In the genomic region with DNA sequence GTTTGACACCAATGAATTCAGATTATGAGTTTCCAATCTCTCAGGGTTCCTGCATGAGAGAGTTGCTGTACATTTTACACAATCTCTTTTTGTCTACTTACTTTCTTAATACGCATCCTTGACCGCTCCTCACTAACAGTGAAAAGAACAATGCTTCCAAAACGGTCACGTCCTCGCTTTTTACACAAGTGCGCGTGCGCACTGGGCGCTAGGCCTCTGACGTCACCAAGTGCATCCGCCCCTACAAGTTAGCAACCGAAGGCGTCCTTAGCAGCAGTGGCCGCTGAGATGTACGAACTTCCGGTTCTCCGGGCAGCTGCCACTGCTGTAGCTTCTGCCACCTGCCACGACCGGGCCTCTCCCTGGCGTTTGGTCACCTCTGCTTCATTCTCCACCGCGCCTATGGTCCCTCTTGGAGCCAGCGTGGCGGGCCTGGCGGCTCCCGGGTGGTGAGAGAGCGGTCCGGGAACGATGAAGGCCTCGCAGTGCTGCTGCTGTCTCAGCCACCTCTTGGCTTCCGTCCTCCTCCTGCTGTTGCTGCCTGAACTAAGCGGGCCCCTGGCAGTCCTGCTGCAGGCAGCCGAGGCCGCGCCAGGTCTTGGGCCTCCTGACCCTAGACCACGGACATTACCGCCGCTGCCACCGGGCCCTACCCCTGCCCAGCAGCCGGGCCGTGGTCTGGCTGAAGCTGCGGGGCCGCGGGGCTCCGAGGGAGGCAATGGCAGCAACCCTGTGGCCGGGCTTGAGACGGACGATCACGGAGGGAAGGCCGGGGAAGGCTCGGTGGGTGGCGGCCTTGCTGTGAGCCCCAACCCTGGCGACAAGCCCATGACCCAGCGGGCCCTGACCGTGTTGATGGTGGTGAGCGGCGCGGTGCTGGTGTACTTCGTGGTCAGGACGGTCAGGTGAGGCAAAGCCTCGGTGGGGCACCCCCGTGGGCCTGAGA, we compare ENCODE assay signal across 1 cellular context.
TF ChIP-seq lines count a peak whose summit lies in the region.

A gene (plus strand): TSS at position 315 of the 946 bp plus-strand sequence. CDS start 157 bp downstream, at position 472.

TF ChIP-seq in HEK293, 187 proteins besides CTCF, POLR2A, EP300 and RAD21 (continued from another document):
- TF ChIP-seq, protein P1, sequence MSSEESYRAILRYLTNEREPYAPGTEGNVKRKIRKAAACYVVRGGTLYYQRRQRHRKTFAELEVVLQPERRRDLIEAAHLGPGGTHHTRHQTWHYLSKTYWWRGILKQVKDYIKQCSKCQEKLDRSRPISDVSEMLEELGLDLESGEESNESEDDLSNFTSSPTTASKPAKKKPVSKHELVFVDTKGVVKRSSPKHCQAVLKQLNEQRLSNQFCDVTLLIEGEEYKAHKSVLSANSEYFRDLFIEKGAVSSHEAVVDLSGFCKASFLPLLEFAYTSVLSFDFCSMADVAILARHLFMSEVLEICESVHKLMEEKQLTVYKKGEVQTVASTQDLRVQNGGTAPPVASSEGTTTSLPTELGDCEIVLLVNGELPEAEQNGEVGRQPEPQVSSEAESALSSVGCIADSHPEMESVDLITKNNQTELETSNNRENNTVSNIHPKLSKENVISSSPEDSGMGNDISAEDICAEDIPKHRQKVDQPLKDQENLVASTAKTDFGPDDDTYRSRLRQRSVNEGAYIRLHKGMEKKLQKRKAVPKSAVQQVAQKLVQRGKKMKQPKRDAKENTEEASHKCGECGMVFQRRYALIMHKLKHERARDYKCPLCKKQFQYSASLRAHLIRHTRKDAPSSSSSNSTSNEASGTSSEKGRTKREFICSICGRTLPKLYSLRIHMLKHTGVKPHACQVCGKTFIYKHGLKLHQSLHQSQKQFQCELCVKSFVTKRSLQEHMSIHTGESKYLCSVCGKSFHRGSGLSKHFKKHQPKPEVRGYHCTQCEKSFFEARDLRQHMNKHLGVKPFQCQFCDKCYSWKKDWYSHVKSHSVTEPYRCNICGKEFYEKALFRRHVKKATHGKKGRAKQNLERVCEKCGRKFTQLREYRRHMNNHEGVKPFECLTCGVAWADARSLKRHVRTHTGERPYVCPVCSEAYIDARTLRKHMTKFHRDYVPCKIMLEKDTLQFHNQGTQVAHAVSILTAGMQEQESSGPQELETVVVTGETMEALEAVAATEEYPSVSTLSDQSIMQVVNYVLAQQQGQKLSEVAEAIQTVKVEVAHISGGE (tag by site-specific recombination; conservative IDR thresholded peaks at IDR 0.05; ENCODE audit: low read depth): peak; percentile 90
- TF ChIP-seq PRDM1 (tag by site-specific recombination; IDR thresholded peaks at IDR 0.05): peak; percentile 78
- TF ChIP-seq ZXDB (tag by site-specific recombination; IDR thresholded peaks at IDR 0.05): 0 out of 2 replicates have a peak, but pooled peaks have one; percentile 64
- 0 out of 2 replicates have a peak, but pooled peaks have one; percentile 13 for TF ChIP-seq YY1 (tag by site-specific recombination; IDR thresholded peaks at IDR 0.05)
- no peak for TF ChIP-seq ZNF394 (tag by site-specific recombination; IDR thresholded peaks at IDR 0.05; ENCODE audit: borderline replicate concordance)
- TF ChIP-seq ZIC2 (tag by site-specific recombination; IDR thresholded peaks at IDR 0.05): peak; percentile 67
- no peak for TF ChIP-seq ZNF211 (tag by site-specific recombination; IDR thresholded peaks at IDR 0.05; ENCODE audit: low read depth)
- TF ChIP-seq ZNF629 (tag by site-specific recombination; IDR thresholded peaks at IDR 0.05): peak; percentile 98
- TF ChIP-seq HOXA7 (CRISPR knock-in tag; IDR thresholded peaks at IDR 0.05; ENCODE audit: borderline replicate concordance): 0 out of 2 replicates have a peak, but pooled peaks have one; percentile 36
- TF ChIP-seq, protein P2, sequence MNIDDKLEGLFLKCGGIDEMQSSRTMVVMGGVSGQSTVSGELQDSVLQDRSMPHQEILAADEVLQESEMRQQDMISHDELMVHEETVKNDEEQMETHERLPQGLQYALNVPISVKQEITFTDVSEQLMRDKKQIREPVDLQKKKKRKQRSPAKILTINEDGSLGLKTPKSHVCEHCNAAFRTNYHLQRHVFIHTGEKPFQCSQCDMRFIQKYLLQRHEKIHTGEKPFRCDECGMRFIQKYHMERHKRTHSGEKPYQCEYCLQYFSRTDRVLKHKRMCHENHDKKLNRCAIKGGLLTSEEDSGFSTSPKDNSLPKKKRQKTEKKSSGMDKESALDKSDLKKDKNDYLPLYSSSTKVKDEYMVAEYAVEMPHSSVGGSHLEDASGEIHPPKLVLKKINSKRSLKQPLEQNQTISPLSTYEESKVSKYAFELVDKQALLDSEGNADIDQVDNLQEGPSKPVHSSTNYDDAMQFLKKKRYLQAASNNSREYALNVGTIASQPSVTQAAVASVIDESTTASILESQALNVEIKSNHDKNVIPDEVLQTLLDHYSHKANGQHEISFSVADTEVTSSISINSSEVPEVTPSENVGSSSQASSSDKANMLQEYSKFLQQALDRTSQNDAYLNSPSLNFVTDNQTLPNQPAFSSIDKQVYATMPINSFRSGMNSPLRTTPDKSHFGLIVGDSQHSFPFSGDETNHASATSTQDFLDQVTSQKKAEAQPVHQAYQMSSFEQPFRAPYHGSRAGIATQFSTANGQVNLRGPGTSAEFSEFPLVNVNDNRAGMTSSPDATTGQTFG (tag by site-specific recombination; IDR thresholded peaks at IDR 0.05; ENCODE audit: borderline replicate concordance): no peak
- peak; percentile 94 for TF ChIP-seq HOXD13 (CRISPR knock-in tag; IDR thresholded peaks at IDR 0.05; ENCODE audit: borderline replicate concordance)
- TF ChIP-seq, protein P3, sequence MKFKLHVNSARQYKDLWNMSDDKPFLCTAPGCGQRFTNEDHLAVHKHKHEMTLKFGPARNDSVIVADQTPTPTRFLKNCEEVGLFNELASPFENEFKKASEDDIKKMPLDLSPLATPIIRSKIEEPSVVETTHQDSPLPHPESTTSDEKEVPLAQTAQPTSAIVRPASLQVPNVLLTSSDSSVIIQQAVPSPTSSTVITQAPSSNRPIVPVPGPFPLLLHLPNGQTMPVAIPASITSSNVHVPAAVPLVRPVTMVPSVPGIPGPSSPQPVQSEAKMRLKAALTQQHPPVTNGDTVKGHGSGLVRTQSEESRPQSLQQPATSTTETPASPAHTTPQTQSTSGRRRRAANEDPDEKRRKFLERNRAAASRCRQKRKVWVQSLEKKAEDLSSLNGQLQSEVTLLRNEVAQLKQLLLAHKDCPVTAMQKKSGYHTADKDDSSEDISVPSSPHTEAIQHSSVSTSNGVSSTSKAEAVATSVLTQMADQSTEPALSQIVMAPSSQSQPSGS (tag by site-specific recombination; IDR thresholded peaks at IDR 0.05; ENCODE audit: low read depth): peak; percentile 98
- TF ChIP-seq ZNF501 (tag by site-specific recombination; IDR thresholded peaks at IDR 0.05): peak; percentile 76
- no peak for TF ChIP-seq MZF1 (tag by site-specific recombination; IDR thresholded peaks at IDR 0.05; ENCODE audit: borderline replicate concordance)
- TF ChIP-seq FEZF1 (tag by site-specific recombination; IDR thresholded peaks at IDR 0.05): peak; percentile 91
- TF ChIP-seq GLIS2 (tag by site-specific recombination; IDR thresholded peaks at IDR 0.05): peak; percentile 87
- TF ChIP-seq ZBTB20 (tag by site-specific recombination; IDR thresholded peaks at IDR 0.05): peak; percentile 58; the same call in 1 of the 2 replicates
